8 cellular contexts compared by ENCODE assay signal in the genomic region with DNA sequence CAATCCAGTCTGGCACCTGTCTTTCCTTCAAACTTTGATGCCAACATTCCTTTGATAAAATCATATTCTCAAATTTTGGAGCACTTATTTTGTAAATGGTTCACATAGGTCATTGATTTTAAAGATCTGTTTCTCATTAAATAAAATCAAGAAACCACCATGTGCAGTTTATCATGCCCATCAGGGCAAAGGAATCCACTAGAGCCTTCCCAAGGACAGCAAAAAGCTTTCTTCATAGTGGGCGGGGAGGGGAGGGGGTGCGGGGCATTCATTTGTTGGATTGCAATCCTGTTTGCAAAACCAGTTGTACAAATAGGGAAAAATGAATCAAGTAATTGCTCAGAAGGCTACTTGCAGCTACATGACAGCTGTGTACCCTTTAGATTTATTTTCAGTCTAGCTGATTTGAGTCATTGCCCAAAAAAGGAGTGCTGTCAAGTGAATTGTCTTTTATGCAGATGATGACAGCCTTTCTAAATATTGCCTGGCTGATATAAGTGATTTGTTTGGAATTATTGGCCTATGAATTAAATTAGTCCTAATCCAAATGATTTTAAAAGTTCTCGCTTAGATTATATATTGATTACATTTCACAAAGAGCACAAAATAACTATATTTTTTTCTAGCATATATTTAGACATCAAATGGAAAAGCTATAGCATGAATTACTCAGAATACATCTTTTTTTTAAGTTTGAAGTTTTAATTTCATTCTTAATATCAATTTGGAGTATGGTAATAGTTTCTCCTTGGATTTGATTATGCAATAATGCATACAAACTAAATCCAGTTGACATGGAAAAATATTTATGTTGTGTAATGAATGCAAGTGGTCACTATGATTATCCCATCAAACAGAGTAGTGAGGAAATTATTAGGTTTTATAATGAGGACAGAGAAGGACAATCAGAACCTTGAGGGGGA. TPM values are rescaled to one million over a fixed set of nuclear protein-coding genes. Genes with fewer than 3 reads are reported as not detected.
DNase-seq lines count a peak whose midpoint lies in the region; ATAC-seq lines count a peak whose summit lies in the region.

No MANE protein-coding gene starts in this region.

- H3K36me3 Mint-ChIP-seq in activated naive CD4-positive, alpha-beta T cell treated with anti-CD3 and anti-CD28 coated beads for 36 hours (ENCODE audit: low read depth), result peaks cover 13% of the 10 kb centered on the region

- peaks cover 84% of the 10 kb centered on the region for H3K4me1 Mint-ChIP-seq in activated naive CD4-positive, alpha-beta T cell treated with anti-CD3 and anti-CD28 coated beads for 36 hours (ENCODE audit: low read depth)

- DNase-seq in CD1c-positive myeloid dendritic cell (ENCODE audit: extremely low spot score), result peak; percentile 32
- DNase-seq in HT1080 (ENCODE audit: low read depth), result peak; percentile 32
- peak; percentile 56 for DNase-seq in activated naive CD4-positive, alpha-beta T cell treated with anti-CD3 and anti-CD28 coated beads for 36 hours
- DNase-seq in left lobe of liver (ENCODE audit: low spot score), result no peak
- no peak for DNase-seq in RPMI8226

- H3K27me3 Mint-ChIP-seq in activated naive CD4-positive, alpha-beta T cell treated with anti-CD3 and anti-CD28 coated beads for 36 hours (ENCODE audit: low read depth), result no peaks in the 10 kb centered on the region

- H3K27ac Mint-ChIP-seq in activated naive CD4-positive, alpha-beta T cell treated with anti-CD3 and anti-CD28 coated beads for 36 hours, result peak overlapping the region; percentile 95

- intact Hi-C loops in activated naive CD4-positive, alpha-beta T cell treated with anti-CD3 and anti-CD28 coated beads for 36 hours (cut with micrococcal nuclease), result loop anchor here (1.0 to 5.0 kb wide), 5 partner anchors 55 to 501 kb away; a partner anchor contains a TSS

- peak; percentile 48 for ATAC-seq in left lobe of liver
- ATAC-seq in HG02973 (IDR thresholded peaks at IDR 0.05; ENCODE audit: unreplicated experiment), result no peak
- no peak for ATAC-seq in HG02623 (IDR thresholded peaks at IDR 0.05; ENCODE audit: unreplicated experiment)
- no peak for ATAC-seq in HG03108 (IDR thresholded peaks at IDR 0.05; ENCODE audit: unreplicated experiment)

- CTCF ChIA-PET in activated naive CD4-positive, alpha-beta T cell treated with anti-CD3 and anti-CD28 coated beads for 36 hours (lab: Charles Lee), result interaction anchor here (1.2 kb wide), 1 partner anchor 56 kb away, joined by 3 read pairs; no protein-coding TSS in a partner anchor

- no peaks in the 10 kb centered on the region for H3K9me3 Mint-ChIP-seq in activated naive CD4-positive, alpha-beta T cell treated with anti-CD3 and anti-CD28 coated beads for 36 hours

- H3K4me3 Mint-ChIP-seq in activated naive CD4-positive, alpha-beta T cell treated with anti-CD3 and anti-CD28 coated beads for 36 hours, result no peak overlapping the region

RNA-seq across cellular contexts. Expression of a gene that starts 23.2 kb away (rescaled TPM):
- 1.1 and 1.3 TPM in 2 replicates for total RNA-seq in HT1080 (2014; rRNA removed; shearing (Covaris generic))
- polyA plus RNA-seq in HT1080 (2015; cell fraction: cytosol; rRNA removed), result 2.0 and 3.1 TPM in 2 replicates
- polyA plus RNA-seq in HT1080 (2015; cell fraction: nucleus; rRNA removed), result 1.5 and 2.2 TPM in 2 replicates
- total RNA-seq in activated naive CD4-positive, alpha-beta T cell treated with anti-CD3 and anti-CD28 coated beads for 36 hours, result 10 to 100 TPM; 18.0 to 20.4 TPM
- total RNA-seq in left lobe of liver, result 2.8 TPM

Comparison
In these comparisons a context has a peak if more than half of its experiments do, and no peak if none do; other contexts are left out.
1. DNase-seq: peak in CD1c-positive myeloid dendritic cell (single experiment), HT1080 (single experiment) and activated naive CD4-positive, alpha-beta T cell treated with anti-CD3 and anti-CD28 coated beads for 36 hours (single experiment); none in left lobe of liver (single experiment) and RPMI8226 (single experiment).